Comparison of ENCODE assay signal across 8 cellular contexts in genomic region chr19:17680235-17680722, GRCh38.
DNase-seq lines count a peak whose midpoint lies in the region.

No MANE protein-coding gene starts in this region.

- H3K27me3 ChIP-seq in iPS DF 6.9 (ENCODE audit: control insufficient read depth, insufficient read depth, low read length) (no peaks in the 10 kb centered on the region), HAP-1 (ENCODE audit: low read depth) (peaks cover 25% of the 10 kb centered on the region)

- H3K9me3 ChIP-seq in iPS DF 6.9 (ENCODE audit: control insufficient read depth, insufficient read depth, low read length) (no peaks in the 10 kb centered on the region), HAP-1 (no peaks in the 10 kb centered on the region)

- H3K36me3 ChIP-seq in iPS DF 6.9 (ENCODE audit: control insufficient read depth, insufficient read depth, low read length) (no peaks in the 10 kb centered on the region), HAP-1 (replicated peaks) (no peaks in the 10 kb centered on the region)

- H3K27ac ChIP-seq in angular gyrus (ENCODE audit: low read depth, low read length) = peak overlapping the region; percentile 92
- H3K27ac ChIP-seq in iPS DF 6.9 (ENCODE audit: low read length) = no peak overlapping the region

- peaks cover 5% of the 10 kb centered on the region for H3K4me1 ChIP-seq in iPS DF 6.9 (ENCODE audit: control insufficient read depth, insufficient read depth, low read length)
- no peaks in the 10 kb centered on the region for H3K4me1 ChIP-seq in HAP-1

- H3K4me3 ChIP-seq in iPS DF 6.9 (ENCODE audit: low read length) (peak overlapping the region; percentile 12; the same call in 1 of the 2 replicates), HAP-1 (no peak overlapping the region)

- DNase-seq in SKM-1 treated with dmso at 0.1 percent for 144 hours (lab: John Stamatoyannopoulos, UW; ENCODE audit: unreplicated experiment) (peak; percentile 16), SKM-1 (lab: John Stamatoyannopoulos, UW; ENCODE audit: unreplicated experiment) (no peak), RKO (ENCODE audit: low spot score) (peak; percentile 73), iPS DF 6.9 (ENCODE audit: low read depth, low spot score) (no peak), HAP-1 (ENCODE audit: low spot score in 2 of 2) (no peak)
- peak; percentile 23 for DNase-seq in stimulated activated CD4-positive, alpha-beta T cell treated with anti-CD3 and anti-CD28 coated beads, Interleukin-12 subunit alpha, Interleukin-12 subunit beta, amount 100 ng/mL, for 4 hours
- DNase-seq in stimulated activated naive CD4-positive, alpha-beta T cell treated with Interleukin-2 at 50 U/mL for 16 hours (lab: John Stamatoyannopoulos, UW) = no peak

- no CpG with 5 or more reads among the region's 37 CpGs for WGBS in iPS DF 6.9 (ENCODE audit: insufficient coverage, insufficient read length)

- in situ Hi-C loops in HAP-1 (cut with MboI; ENCODE audit: low sequenced_read_pairs) = no loop called here

Comparison
In these comparisons a context has a peak if more than half of its experiments do, and no peak if none do; other contexts are left out.
1. DNase-seq: peak in SKM-1 treated with dmso at 0.1 percent for 144 hours (single experiment), RKO (single experiment) and stimulated activated CD4-positive, alpha-beta T cell treated with anti-CD3 and anti-CD28 coated beads, Interleukin-12 subunit alpha, Interleukin-12 subunit beta, amount 100 ng/mL, for 4 hours (single experiment); none in SKM-1 (single experiment), iPS DF 6.9 (single experiment), HAP-1 (0 of 2) and stimulated activated naive CD4-positive, alpha-beta T cell treated with Interleukin-2 at 50 U/mL for 16 hours (single experiment).